ENCODE assay signal across 17 cellular contexts in the genomic region with DNA sequence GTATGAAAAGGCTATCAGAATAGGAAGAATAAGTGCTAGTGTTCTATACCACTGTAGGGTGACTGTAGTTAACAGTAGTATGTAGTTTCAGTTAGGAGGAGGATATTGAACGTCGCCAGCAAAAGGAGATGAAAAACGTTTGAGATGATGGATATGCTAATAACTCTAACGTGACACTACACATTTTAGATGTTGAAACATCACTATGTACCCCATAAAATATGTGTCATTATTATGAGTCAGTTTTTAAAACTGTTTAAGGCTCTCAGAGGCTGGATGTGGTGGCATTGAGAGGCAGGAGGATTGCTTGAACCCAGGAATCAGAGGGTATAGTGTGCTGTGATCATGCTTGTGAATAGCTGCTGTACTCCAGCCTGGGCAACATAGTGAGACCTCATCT. TPM values are rescaled to one million over a fixed set of nuclear protein-coding genes. Genes with fewer than 3 reads are reported as not detected.
"Had no signal": no experiment of that assay in that cellular context is flagged by ENCODE, and none has a peak within 500 bp of the region (broad histone marks: within the 10 kb centered on the region; RNA-seq: fewer than 3 reads in every experiment).

No MANE protein-coding gene starts in this region.

- H3K4me3 ChIP-seq: coronary artery, prostate gland, smooth muscle cell, upper lobe of left lung had no signal

- H3K27ac ChIP-seq: coronary artery, foreskin keratinocyte, prostate gland, upper lobe of left lung, VCaP had no signal

- H3K9me3 ChIP-seq: prostate gland, upper lobe of left lung had no signal

- H3K4me3 Mint-ChIP-seq: activated T-helper 17 cell treated with anti-CD3 and anti-CD28 coated beads, Interleukin-2, amount 50 U/mL, for 72 hours; natural killer cell treated with Interleukin-12 subunit alpha and Interleukin-12 subunit beta and Interleukin-15 and Interleukin-18, amount 100 ng/mL, for 72 hours; stimulated activated naive CD8-positive, alpha-beta T cell treated with anti-CD3 and anti-CD28 coated beads, Interleukin-15, amount 100 ng/mL, for 72 hours; T-cell had no signal

- ATAC-seq: activated T-helper 17 cell treated with anti-CD3 and anti-CD28 coated beads, Interleukin-2, amount 50 U/mL, for 72 hours; foreskin keratinocyte; natural killer cell treated with Interleukin-12 subunit alpha and Interleukin-12 subunit beta and Interleukin-15 and Interleukin-18, amount 100 ng/mL, for 72 hours; right cardiac atrium; stimulated activated naive CD8-positive, alpha-beta T cell treated with anti-CD3 and anti-CD28 coated beads, Interleukin-15, amount 100 ng/mL, for 72 hours; T-cell had no signal

- H3K27me3 ChIP-seq: foreskin keratinocyte, upper lobe of left lung had no signal

- H3K9me3 Mint-ChIP-seq: activated T-helper 17 cell treated with anti-CD3 and anti-CD28 coated beads, Interleukin-2, amount 50 U/mL, for 72 hours; natural killer cell treated with Interleukin-12 subunit alpha and Interleukin-12 subunit beta and Interleukin-15 and Interleukin-18, amount 100 ng/mL, for 72 hours; stimulated activated naive CD8-positive, alpha-beta T cell treated with anti-CD3 and anti-CD28 coated beads, Interleukin-15, amount 100 ng/mL, for 72 hours; T-cell had no signal

- H3K4me1 Mint-ChIP-seq: activated T-helper 17 cell treated with anti-CD3 and anti-CD28 coated beads, Interleukin-2, amount 50 U/mL, for 72 hours; stimulated activated naive CD8-positive, alpha-beta T cell treated with anti-CD3 and anti-CD28 coated beads, Interleukin-15, amount 100 ng/mL, for 72 hours; T-cell had no signal

- DNase-seq: activated CD4-positive, alpha-beta T cell treated with anti-CD3 and anti-CD28 coated beads for 1 hour; activated CD4-positive, alpha-beta T cell treated with anti-CD3 and anti-CD28 coated beads, Interleukin-2, amount 50 U/mL, for 48 hours; activated naive CD4-positive, alpha-beta T cell treated with Interleukin-2 at 50 U/mL for 16 hours; central memory CD4-positive, alpha-beta T cell; nucleus accumbens; right cardiac atrium; stimulated activated naive CD8-positive, alpha-beta T cell treated with anti-CD3 and anti-CD28 coated beads, Interleukin-15, amount 100 ng/mL, for 72 hours; T-cell; T-helper 9 cell; upper lobe of left lung had no signal

- H3K27me3 Mint-ChIP-seq: activated T-helper 17 cell treated with anti-CD3 and anti-CD28 coated beads, Interleukin-2, amount 50 U/mL, for 72 hours; natural killer cell treated with Interleukin-12 subunit alpha and Interleukin-12 subunit beta and Interleukin-15 and Interleukin-18, amount 100 ng/mL, for 72 hours; stimulated activated naive CD8-positive, alpha-beta T cell treated with anti-CD3 and anti-CD28 coated beads, Interleukin-15, amount 100 ng/mL, for 72 hours; T-cell had no signal

- H3K4me2 ChIP-seq: smooth muscle cell had no signal

- H3K27ac Mint-ChIP-seq: activated T-helper 17 cell treated with anti-CD3 and anti-CD28 coated beads, Interleukin-2, amount 50 U/mL, for 72 hours; natural killer cell treated with Interleukin-12 subunit alpha and Interleukin-12 subunit beta and Interleukin-15 and Interleukin-18, amount 100 ng/mL, for 72 hours; T-cell had no signal

RNA-seq across cellular contexts. Expression of a gene that starts 57.9 kb away (rescaled TPM):
- total RNA-seq: activated T-helper 17 cell treated with anti-CD3 and anti-CD28 coated beads, Interleukin-2, amount 50 U/mL, for 72 hours; natural killer cell treated with Interleukin-12 subunit alpha and Interleukin-12 subunit beta and Interleukin-15 and Interleukin-18, amount 100 ng/mL, for 72 hours had no signal
